Comparison of ENCODE assay signal across 23 cellular contexts in genomic region chr2:189157939-189158338, GRCh38. TPM values are rescaled to one million over a fixed set of nuclear protein-coding genes. Genes with fewer than 3 reads are reported as not detected.
DNase-seq lines count a peak whose midpoint lies in the region; ATAC-seq, FAIRE-seq and TF ChIP-seq lines count a peak whose summit lies in the region.
"Had no signal": no experiment of that assay in that cellular context is flagged by ENCODE, and none has a peak within 500 bp of the region (broad histone marks: within the 10 kb centered on the region; RNA-seq: fewer than 3 reads in every experiment).

No MANE protein-coding gene starts in this region.

- CTCF ChIA-PET in T-cell (lab: Charles Lee) = no interaction called here

- H3K27ac ChIP-seq in osteoblast (ENCODE audit: low read depth, low read length) (peak overlapping the region; percentile 46), lower lobe of right lung (no peak overlapping the region)
- H3K27ac ChIP-seq: KMS-11 had no signal

- H3K36me3 ChIP-seq in adipocyte (ENCODE audit: control insufficient read depth, insufficient read depth, low read length, severe bottlenecking) = peaks cover 5% of the 10 kb centered on the region
- peaks cover 5% of the 10 kb centered on the region for H3K36me3 ChIP-seq in osteoblast (ENCODE audit: insufficient read depth, low read length)
- H3K36me3 ChIP-seq in lower lobe of right lung = no peaks in the 10 kb centered on the region

- POLR2A ChIA-PET in T-cell (lab: Charles Lee) = no interaction called here

- no peak for TF ChIP-seq CTCF in HFFc6 (IDR thresholded peaks at IDR 0.05)
- no peak for TF ChIP-seq CTCF in osteoblast (IDR thresholded peaks at IDR 0.05; ENCODE audit: extremely low read depth, low read depth, low read length)
- no peak for TF ChIP-seq CTCF in lower lobe of right lung (IDR thresholded peaks at IDR 0.05)

- peaks cover 41% of the 10 kb centered on the region for H3K36me3 Mint-ChIP-seq in HFFc6 (ENCODE audit: low read depth)
- no peaks in the 10 kb centered on the region for H3K36me3 Mint-ChIP-seq in T-cell
- H3K36me3 Mint-ChIP-seq: CD14-positive monocyte had no signal

- H3K4me3 ChIP-seq in adipocyte (ENCODE audit: low read length) = peak overlapping the region; percentile 13
- H3K4me3 ChIP-seq in osteoblast (ENCODE audit: insufficient read depth, low read length) = no peak overlapping the region
- H3K4me3 ChIP-seq in lower lobe of right lung = no peak overlapping the region

- H3K4me2 ChIP-seq in osteoblast (ENCODE audit: insufficient read depth, low read length) = no peak overlapping the region
- H3K4me2 ChIP-seq: KMS-11 had no signal

- H3K9me3 Mint-ChIP-seq in HFFc6 = no peaks in the 10 kb centered on the region
- H3K9me3 Mint-ChIP-seq in T-cell = no peaks in the 10 kb centered on the region
- H3K9me3 Mint-ChIP-seq: CD14-positive monocyte had no signal

- intact Hi-C loops in lower lobe of right lung (cut with DNase I) = no loop called here

- H3K27ac Mint-ChIP-seq in HFFc6 = peak overlapping the region; percentile 52
- no peak overlapping the region for H3K27ac Mint-ChIP-seq in T-cell
- H3K27ac Mint-ChIP-seq: B cell, CD14-positive monocyte had no signal

- H3K27me3 Mint-ChIP-seq in HFFc6 (ENCODE audit: insufficient read depth) (no peaks in the 10 kb centered on the region; the same call in 1 of the 2 replicates), T-cell (peaks cover 0 to 3% of the 10 kb centered on the region in 2 donors)
- H3K27me3 Mint-ChIP-seq: B cell had no signal

- no peaks in the 10 kb centered on the region for H3K27me3 ChIP-seq in adipocyte (replicated peaks; ENCODE audit: control insufficient read depth, insufficient read depth, low read length)
- no peaks in the 10 kb centered on the region for H3K27me3 ChIP-seq in osteoblast (ENCODE audit: insufficient read depth, low read length)
- H3K27me3 ChIP-seq in lower lobe of right lung (ENCODE audit: low read depth) = no peaks in the 10 kb centered on the region

- DNase-seq in HFFc6 (no peak), adipocyte (ENCODE audit: low read depth) (no peak), osteoblast (ENCODE audit: insufficient read length, low spot score, missing footprints) (no peak), T-cell (no peak), lower lobe of right lung (no peak), NCI-H2081 (lab: John Stamatoyannopoulos, UW) (no peak)
- DNase-seq: 8988T, MV-4-11, NCI-H1694, NCI-H2081 treated with DMSO at 0.1 percent for 48 hours, NCI-H2171 treated with DMSO at 0.1 percent for 48 hours, NCI-H524 treated with DMSO at 0.1 percent for 48 hours, NCI-H82, Right ventricle myocardium superior had no signal

- FAIRE-seq in A204.1 (lab: Jason Lieb, UNC) = peak; percentile 39
- FAIRE-seq: GM18507, GM19239, H54, HTR-8/SVneo had no signal

- peaks cover 40% of the 10 kb centered on the region for H4K20me1 ChIP-seq in osteoblast (ENCODE audit: insufficient read depth, low read length)

- H3K9me3 ChIP-seq in adipocyte (ENCODE audit: control insufficient read depth, low read length) (no peaks in the 10 kb centered on the region), osteoblast (ENCODE audit: low read depth, low read length) (no peaks in the 10 kb centered on the region), lower lobe of right lung (no peaks in the 10 kb centered on the region)

- peaks cover 95% of the 10 kb centered on the region for H3K79me2 ChIP-seq in osteoblast (ENCODE audit: insufficient read depth, low read length)

- H3K4me1 Mint-ChIP-seq in HFFc6 (ENCODE audit: low read depth) = peaks cover 95% of the 10 kb centered on the region
- H3K4me1 Mint-ChIP-seq in T-cell = no peaks in the 10 kb centered on the region
- H3K4me1 Mint-ChIP-seq: B cell, CD14-positive monocyte had no signal

- H2AFZ ChIP-seq in osteoblast (ENCODE audit: low read length) = no peak overlapping the region

- H3K4me1 ChIP-seq in adipocyte (ENCODE audit: control insufficient read depth, insufficient read depth, low read length) = peaks cover 78% of the 10 kb centered on the region
- H3K4me1 ChIP-seq in osteoblast (ENCODE audit: insufficient read depth, low read length) = peaks cover 38% of the 10 kb centered on the region
- peaks cover 1% of the 10 kb centered on the region for H3K4me1 ChIP-seq in lower lobe of right lung

- no peak overlapping the region for H3K9ac ChIP-seq in adipocyte (ENCODE audit: low read length)
- H3K9ac ChIP-seq: KMS-11 had no signal

- peak overlapping the region; percentile 45 for H3K4me3 Mint-ChIP-seq in HFFc6
- no peak overlapping the region for H3K4me3 Mint-ChIP-seq in T-cell
- H3K4me3 Mint-ChIP-seq: B cell, CD14-positive monocyte had no signal

- ATAC-seq in HG02970 (IDR thresholded peaks at IDR 0.05; ENCODE audit: low FRiP score, unreplicated experiment) (no peak), T-cell (replicated peaks in 1 of 4) (no peak), lower lobe of right lung (no peak)

RNA-seq across cellular contexts. Expression of gene COL5A2, which starts 21.6 kb away (rescaled TPM):
- total RNA-seq in HFFc6 (2021; fragmentation: NEBNext Ultra II Directional; extraction: Animal tissue kit (Norgen Biotek cat#: 25700)) = 100 to 1,000 TPM; 265 to 388 (median 303) TPM
- total RNA-seq in osteoblast = 632 and 879 TPM in 2 replicates
- total RNA-seq in T-cell = 1 to 10 TPM in 4 of 5 donors, under 1 TPM in 1; 0.40 to 1.9 (median 1.3) TPM
- total RNA-seq in lower lobe of right lung = 26.3 TPM
